ENCODE assay signal across 14 cellular contexts in genomic region chr10:63611078-63611477, GRCh38.
A peak's percentile ranks its signal among the peaks of the same experiment; 100 is the strongest.
DNase-seq lines count a peak whose midpoint lies in the region; ATAC-seq lines count a peak whose summit lies in the region.
"Had no signal": no experiment of that assay in that cellular context is flagged by ENCODE, and none has a peak within 500 bp of the region (broad histone marks: within the 10 kb centered on the region; RNA-seq: fewer than 3 reads in every experiment).

No MANE protein-coding gene starts in this region.

- no peaks in the 10 kb centered on the region for H3K27me3 Mint-ChIP-seq in activated naive CD4-positive, alpha-beta T cell treated with anti-CD3 and anti-CD28 coated beads for 36 hours (ENCODE audit: low read depth)
- no peaks in the 10 kb centered on the region for H3K27me3 Mint-ChIP-seq in activated naive CD4-positive, alpha-beta T cell treated with anti-CD3 and anti-CD28 coated beads, Interleukin-2, amount 10 ng/mL, durations not matched to agents 7 days and 5 days
- H3K27me3 Mint-ChIP-seq in activated T-helper 2 cell treated with anti-CD3 and anti-CD28 coated beads, Interferon-gamma antibody, Interleukin-2, Interleukin-4, amounts not matched to agents 10 μg/mL and 5 μg/mL and 100 μg/mL, durations not matched to agents 14 hours and 24 hours and 36 hours (ENCODE audit: low read depth) = no peaks in the 10 kb centered on the region

- peaks cover 2% of the 10 kb centered on the region for H3K36me3 Mint-ChIP-seq in activated naive CD4-positive, alpha-beta T cell treated with anti-CD3 and anti-CD28 coated beads for 36 hours (ENCODE audit: low read depth)
- peaks cover 12% of the 10 kb centered on the region for H3K36me3 Mint-ChIP-seq in activated naive CD4-positive, alpha-beta T cell treated with anti-CD3 and anti-CD28 coated beads, Interleukin-2, amount 10 ng/mL, durations not matched to agents 7 days and 5 days
- peaks cover 9% of the 10 kb centered on the region for H3K36me3 Mint-ChIP-seq in activated T-helper 2 cell treated with anti-CD3 and anti-CD28 coated beads, Interferon-gamma antibody, Interleukin-2, Interleukin-4, amounts not matched to agents 10 μg/mL and 5 μg/mL and 100 μg/mL, durations not matched to agents 14 hours and 24 hours and 36 hours (ENCODE audit: low read depth)

- peak overlapping the region; percentile 9 for H3K4me3 Mint-ChIP-seq in activated naive CD4-positive, alpha-beta T cell treated with anti-CD3 and anti-CD28 coated beads for 36 hours
- H3K4me3 Mint-ChIP-seq in activated naive CD4-positive, alpha-beta T cell treated with anti-CD3 and anti-CD28 coated beads, Interleukin-2, amount 10 ng/mL, durations not matched to agents 7 days and 5 days = no peak overlapping the region
- H3K4me3 Mint-ChIP-seq in activated T-helper 2 cell treated with anti-CD3 and anti-CD28 coated beads, Interferon-gamma antibody, Interleukin-2, Interleukin-4, amounts not matched to agents 10 μg/mL and 5 μg/mL and 100 μg/mL, durations not matched to agents 14 hours and 24 hours and 36 hours (ENCODE audit: low read depth) = no peak overlapping the region

- peak overlapping the region; percentile 68 for H3K27ac Mint-ChIP-seq in activated naive CD4-positive, alpha-beta T cell treated with anti-CD3 and anti-CD28 coated beads for 36 hours
- no peak overlapping the region for H3K27ac Mint-ChIP-seq in activated naive CD4-positive, alpha-beta T cell treated with anti-CD3 and anti-CD28 coated beads, Interleukin-2, amount 10 ng/mL, durations not matched to agents 7 days and 5 days
- H3K27ac Mint-ChIP-seq in activated T-helper 2 cell treated with anti-CD3 and anti-CD28 coated beads, Interferon-gamma antibody, Interleukin-2, Interleukin-4, amounts not matched to agents 10 μg/mL and 5 μg/mL and 100 μg/mL, durations not matched to agents 14 hours and 24 hours and 36 hours = peak overlapping the region; percentile 39

- ATAC-seq in HG02678 (IDR thresholded peaks at IDR 0.05; ENCODE audit: unreplicated experiment) = no peak
- ATAC-seq: body of pancreas had no signal

- intact Hi-C loops in activated naive CD4-positive, alpha-beta T cell treated with anti-CD3 and anti-CD28 coated beads for 36 hours (cut with micrococcal nuclease) = loop anchor here (1.0 to 5.0 kb wide), 5 partner anchors 18 to 439 kb away; partner anchors contain the start of gene REEP3
- intact Hi-C loops in activated T-helper 2 cell treated with anti-CD3 and anti-CD28 coated beads, Interferon-gamma antibody, Interleukin-2, Interleukin-4, amounts not matched to agents 10 μg/mL and 5 μg/mL and 100 μg/mL, durations not matched to agents 14 hours and 24 hours and 36 hours (cut with micrococcal nuclease) = loop anchor here (5.0 kb wide), 1 partner anchor 39 kb away; no protein-coding TSS in a partner anchor

- DNase-seq in activated naive CD4-positive, alpha-beta T cell treated with anti-CD3 and anti-CD28 coated beads for 36 hours = no peak
- no peak for DNase-seq in activated naive CD4-positive, alpha-beta T cell treated with anti-CD3 and anti-CD28 coated beads, Interleukin-2, amount 10 ng/mL, durations not matched to agents 7 days and 5 days
- DNase-seq in activated T-helper 2 cell treated with anti-CD3 and anti-CD28 coated beads, Interferon-gamma antibody, Interleukin-2, Interleukin-4, amounts not matched to agents 10 μg/mL and 5 μg/mL and 100 μg/mL, durations not matched to agents 14 hours and 24 hours and 36 hours (ENCODE audit: low spot score) = no peak
- DNase-seq in fibroblast of peridontal ligament (ENCODE audit: extremely low read depth) (peak; percentile 43), stromal cell of bone marrow (ENCODE audit: low read depth) (peak; percentile 48), NCI-H2171 (lab: John Stamatoyannopoulos, UW) (no peak)
- no peak for DNase-seq in activated effector memory CD4-positive, alpha-beta T cell treated with Interleukin-2 at 50 U/mL for 16 hours
- DNase-seq: body of pancreas; effector CD4-positive, alpha-beta T cell; NCI-H187; NCI-H510A treated with DMSO at 0.1 percent for 48 hours; OCI-M1; pancreas had no signal

- CTCF ChIA-PET in activated naive CD4-positive, alpha-beta T cell treated with anti-CD3 and anti-CD28 coated beads for 36 hours (lab: Charles Lee) = interaction anchor here (1.0 to 3.3 kb wide), 4 partner anchors 10 to 109 kb away, joined by 3 to 11 read pairs (median 6); no protein-coding TSS in a partner anchor
- CTCF ChIA-PET in activated naive CD4-positive, alpha-beta T cell treated with anti-CD3 and anti-CD28 coated beads, Interleukin-2, amount 10 ng/mL, durations not matched to agents 7 days and 5 days (lab: Charles Lee) = no interaction called here

- no peaks in the 10 kb centered on the region for H3K9me3 Mint-ChIP-seq in activated naive CD4-positive, alpha-beta T cell treated with anti-CD3 and anti-CD28 coated beads for 36 hours
- no peaks in the 10 kb centered on the region for H3K9me3 Mint-ChIP-seq in activated naive CD4-positive, alpha-beta T cell treated with anti-CD3 and anti-CD28 coated beads, Interleukin-2, amount 10 ng/mL, durations not matched to agents 7 days and 5 days
- H3K9me3 Mint-ChIP-seq in activated T-helper 2 cell treated with anti-CD3 and anti-CD28 coated beads, Interferon-gamma antibody, Interleukin-2, Interleukin-4, amounts not matched to agents 10 μg/mL and 5 μg/mL and 100 μg/mL, durations not matched to agents 14 hours and 24 hours and 36 hours = no peaks in the 10 kb centered on the region

- peaks cover 24% of the 10 kb centered on the region for H3K4me1 Mint-ChIP-seq in activated naive CD4-positive, alpha-beta T cell treated with anti-CD3 and anti-CD28 coated beads for 36 hours (ENCODE audit: low read depth)
- H3K4me1 Mint-ChIP-seq in activated naive CD4-positive, alpha-beta T cell treated with anti-CD3 and anti-CD28 coated beads, Interleukin-2, amount 10 ng/mL, durations not matched to agents 7 days and 5 days = peaks cover 7% of the 10 kb centered on the region
- H3K4me1 Mint-ChIP-seq in activated T-helper 2 cell treated with anti-CD3 and anti-CD28 coated beads, Interferon-gamma antibody, Interleukin-2, Interleukin-4, amounts not matched to agents 10 μg/mL and 5 μg/mL and 100 μg/mL, durations not matched to agents 14 hours and 24 hours and 36 hours (ENCODE audit: low read depth) = peaks cover 7% of the 10 kb centered on the region

Comparison
In these comparisons a context has a peak if more than half of its experiments do, and no peak if none do; other contexts are left out.
1. DNase-seq: peak in fibroblast of peridontal ligament (single experiment) and stromal cell of bone marrow (single experiment); none in activated naive CD4-positive, alpha-beta T cell treated with anti-CD3 and anti-CD28 coated beads for 36 hours (single experiment), activated naive CD4-positive, alpha-beta T cell treated with anti-CD3 and anti-CD28 coated beads, Interleukin-2, amount 10 ng/mL, durations not matched to agents 7 days and 5 days (single experiment), activated T-helper 2 cell treated with anti-CD3 and anti-CD28 coated beads, Interferon-gamma antibody, Interleukin-2, Interleukin-4, amounts not matched to agents 10 μg/mL and 5 μg/mL and 100 μg/mL, durations not matched to agents 14 hours and 24 hours and 36 hours (single experiment), NCI-H2171 (single experiment) and activated effector memory CD4-positive, alpha-beta T cell treated with Interleukin-2 at 50 U/mL for 16 hours (single experiment).